Comparison of ENCODE assay signal across 1 cellular context in the genomic region with DNA sequence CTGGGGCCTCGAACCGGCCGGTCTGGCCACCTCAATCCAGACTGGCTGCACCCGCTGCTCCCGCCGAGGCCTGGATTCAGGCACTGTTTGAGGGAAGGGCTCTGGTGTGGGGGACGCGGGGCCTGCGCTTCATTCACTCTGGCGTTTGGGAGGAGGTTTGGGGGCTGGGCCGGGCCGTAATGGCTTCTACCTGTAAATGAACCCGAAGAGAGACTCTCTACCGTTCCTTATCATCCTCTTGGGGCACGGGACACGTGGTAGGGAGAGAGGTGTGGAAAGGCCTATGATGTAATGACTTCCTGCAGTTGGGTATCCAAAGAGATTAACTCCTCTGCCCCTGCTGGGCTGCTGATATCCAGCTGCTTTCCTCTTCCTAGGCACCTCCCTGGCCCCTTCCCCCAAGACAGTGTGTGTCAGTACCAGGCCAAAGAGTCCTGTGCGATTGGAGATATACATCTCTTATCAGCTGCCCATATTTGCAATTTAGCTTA.
A peak's percentile ranks its signal among the peaks of the same experiment; 100 is the strongest.
TF ChIP-seq lines count a peak whose summit lies in the region.

No MANE protein-coding gene starts in this region.

TF ChIP-seq in WTC11, 78 proteins besides CTCF, POLR2A, EP300 and RAD21 (continued from another document and continues in another):
- TF ChIP-seq ARID4B (CRISPR knock-in tag; IDR thresholded peaks at IDR 0.05; ENCODE audit: borderline replicate concordance) (peak; percentile 74; the same call in 1 of the 2 replicates), PREB (CRISPR knock-in tag; IDR thresholded peaks at IDR 0.05; ENCODE audit: borderline replicate concordance) (0 out of 2 replicates have a peak, but pooled peaks have one; percentile 59), ATF1 (CRISPR knock-in tag; IDR thresholded peaks at IDR 0.05) (no peak), CREM (CRISPR knock-in tag; IDR thresholded peaks at IDR 0.05) (peak; percentile 57; the same call in 1 of the 2 replicates), SOX15 (CRISPR knock-in tag; IDR thresholded peaks at IDR 0.05) (no peak), ZNF281 (CRISPR knock-in tag; IDR thresholded peaks at IDR 0.05) (peak; percentile 58; the same call in 1 of the 2 replicates), ZNF416 (CRISPR knock-in tag; IDR thresholded peaks at IDR 0.05) (no peak), SP1 (CRISPR knock-in tag; conservative IDR thresholded peaks at IDR 0.05) (peak; percentile 69; the same call in 1 of the 2 replicates), NFYB (CRISPR knock-in tag; conservative IDR thresholded peaks at IDR 0.05; ENCODE audit: low read depth) (no peak), ZNF671 (CRISPR knock-in tag; IDR thresholded peaks at IDR 0.05) (no peak), TEAD1 (CRISPR knock-in tag; IDR thresholded peaks at IDR 0.05) (peak; percentile 82), GRHL2 (CRISPR knock-in tag; IDR thresholded peaks at IDR 0.05; ENCODE audit: insufficient replicate concordance, severe bottlenecking) (no peak), KAT7 (CRISPR knock-in tag; IDR thresholded peaks at IDR 0.05; ENCODE audit: borderline replicate concordance) (peak; percentile 75; the same call in 1 of the 2 replicates), NFE2L1 (CRISPR knock-in tag; IDR thresholded peaks at IDR 0.05) (peak; percentile 48; the same call in 1 of the 2 replicates), NFATC4 (CRISPR knock-in tag; IDR thresholded peaks at IDR 0.05) (no peak), USF1 (CRISPR knock-in tag; IDR thresholded peaks at IDR 0.05) (peak; percentile 92), GABPB1 (CRISPR knock-in tag; IDR thresholded peaks at IDR 0.05) (peak; percentile 96), FOXK1 (CRISPR knock-in tag; IDR thresholded peaks at IDR 0.05) (peak; percentile 84; the same call in 1 of the 2 replicates), ZNF138 (CRISPR knock-in tag; conservative IDR thresholded peaks at IDR 0.05) (no peak), STAT6 (CRISPR knock-in tag; conservative IDR thresholded peaks at IDR 0.05; ENCODE audit: low read depth) (no peak), OVOL2 (CRISPR knock-in tag; IDR thresholded peaks at IDR 0.05; ENCODE audit: borderline replicate concordance) (no peak), MAX (CRISPR knock-in tag; IDR thresholded peaks at IDR 0.05) (peak; percentile 95), TEAD4 (CRISPR knock-in tag; IDR thresholded peaks at IDR 0.05) (no peak), ZBTB21 (CRISPR knock-in tag; IDR thresholded peaks at IDR 0.05; ENCODE audit: borderline replicate concordance) (peak; percentile 90)
- TF ChIP-seq, protein P1, sequence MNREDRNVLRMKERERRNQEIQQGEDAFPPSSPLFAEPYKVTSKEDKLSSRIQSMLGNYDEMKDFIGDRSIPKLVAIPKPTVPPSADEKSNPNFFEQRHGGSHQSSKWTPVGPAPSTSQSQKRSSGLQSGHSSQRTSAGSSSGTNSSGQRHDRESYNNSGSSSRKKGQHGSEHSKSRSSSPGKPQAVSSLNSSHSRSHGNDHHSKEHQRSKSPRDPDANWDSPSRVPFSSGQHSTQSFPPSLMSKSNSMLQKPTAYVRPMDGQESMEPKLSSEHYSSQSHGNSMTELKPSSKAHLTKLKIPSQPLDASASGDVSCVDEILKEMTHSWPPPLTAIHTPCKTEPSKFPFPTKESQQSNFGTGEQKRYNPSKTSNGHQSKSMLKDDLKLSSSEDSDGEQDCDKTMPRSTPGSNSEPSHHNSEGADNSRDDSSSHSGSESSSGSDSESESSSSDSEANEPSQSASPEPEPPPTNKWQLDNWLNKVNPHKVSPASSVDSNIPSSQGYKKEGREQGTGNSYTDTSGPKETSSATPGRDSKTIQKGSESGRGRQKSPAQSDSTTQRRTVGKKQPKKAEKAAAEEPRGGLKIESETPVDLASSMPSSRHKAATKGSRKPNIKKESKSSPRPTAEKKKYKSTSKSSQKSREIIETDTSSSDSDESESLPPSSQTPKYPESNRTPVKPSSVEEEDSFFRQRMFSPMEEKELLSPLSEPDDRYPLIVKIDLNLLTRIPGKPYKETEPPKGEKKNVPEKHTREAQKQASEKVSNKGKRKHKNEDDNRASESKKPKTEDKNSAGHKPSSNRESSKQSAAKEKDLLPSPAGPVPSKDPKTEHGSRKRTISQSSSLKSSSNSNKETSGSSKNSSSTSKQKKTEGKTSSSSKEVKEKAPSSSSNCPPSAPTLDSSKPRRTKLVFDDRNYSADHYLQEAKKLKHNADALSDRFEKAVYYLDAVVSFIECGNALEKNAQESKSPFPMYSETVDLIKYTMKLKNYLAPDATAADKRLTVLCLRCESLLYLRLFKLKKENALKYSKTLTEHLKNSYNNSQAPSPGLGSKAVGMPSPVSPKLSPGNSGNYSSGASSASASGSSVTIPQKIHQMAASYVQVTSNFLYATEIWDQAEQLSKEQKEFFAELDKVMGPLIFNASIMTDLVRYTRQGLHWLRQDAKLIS (CRISPR knock-in tag; IDR thresholded peaks at IDR 0.05; ENCODE audit: borderline replicate concordance): no peak
- TF ChIP-seq, protein P2, sequence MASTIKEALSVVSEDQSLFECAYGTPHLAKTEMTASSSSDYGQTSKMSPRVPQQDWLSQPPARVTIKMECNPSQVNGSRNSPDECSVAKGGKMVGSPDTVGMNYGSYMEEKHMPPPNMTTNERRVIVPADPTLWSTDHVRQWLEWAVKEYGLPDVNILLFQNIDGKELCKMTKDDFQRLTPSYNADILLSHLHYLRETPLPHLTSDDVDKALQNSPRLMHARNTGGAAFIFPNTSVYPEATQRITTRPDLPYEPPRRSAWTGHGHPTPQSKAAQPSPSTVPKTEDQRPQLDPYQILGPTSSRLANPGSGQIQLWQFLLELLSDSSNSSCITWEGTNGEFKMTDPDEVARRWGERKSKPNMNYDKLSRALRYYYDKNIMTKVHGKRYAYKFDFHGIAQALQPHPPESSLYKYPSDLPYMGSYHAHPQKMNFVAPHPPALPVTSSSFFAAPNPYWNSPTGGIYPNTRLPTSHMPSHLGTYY (CRISPR knock-in tag; IDR thresholded peaks at IDR 0.05): no peak
- TF ChIP-seq, protein P3, sequence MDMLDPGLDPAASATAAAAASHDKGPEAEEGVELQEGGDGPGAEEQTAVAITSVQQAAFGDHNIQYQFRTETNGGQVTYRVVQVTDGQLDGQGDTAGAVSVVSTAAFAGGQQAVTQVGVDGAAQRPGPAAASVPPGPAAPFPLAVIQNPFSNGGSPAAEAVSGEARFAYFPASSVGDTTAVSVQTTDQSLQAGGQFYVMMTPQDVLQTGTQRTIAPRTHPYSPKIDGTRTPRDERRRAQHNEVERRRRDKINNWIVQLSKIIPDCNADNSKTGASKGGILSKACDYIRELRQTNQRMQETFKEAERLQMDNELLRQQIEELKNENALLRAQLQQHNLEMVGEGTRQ (CRISPR knock-in tag; IDR thresholded peaks at IDR 0.05): peak; percentile 88
- TF ChIP-seq, protein P4, sequence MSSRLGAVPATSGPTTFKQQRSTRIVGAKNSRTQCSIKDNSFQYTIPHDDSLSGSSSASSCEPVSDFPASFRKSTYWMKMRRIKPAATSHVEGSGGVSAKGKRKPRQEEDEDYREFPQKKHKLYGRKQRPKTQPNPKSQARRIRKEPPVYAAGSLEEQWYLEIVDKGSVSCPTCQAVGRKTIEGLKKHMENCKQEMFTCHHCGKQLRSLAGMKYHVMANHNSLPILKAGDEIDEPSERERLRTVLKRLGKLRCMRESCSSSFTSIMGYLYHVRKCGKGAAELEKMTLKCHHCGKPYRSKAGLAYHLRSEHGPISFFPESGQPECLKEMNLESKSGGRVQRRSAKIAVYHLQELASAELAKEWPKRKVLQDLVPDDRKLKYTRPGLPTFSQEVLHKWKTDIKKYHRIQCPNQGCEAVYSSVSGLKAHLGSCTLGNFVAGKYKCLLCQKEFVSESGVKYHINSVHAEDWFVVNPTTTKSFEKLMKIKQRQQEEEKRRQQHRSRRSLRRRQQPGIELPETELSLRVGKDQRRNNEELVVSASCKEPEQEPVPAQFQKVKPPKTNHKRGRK (CRISPR knock-in tag; IDR thresholded peaks at IDR 0.05; ENCODE audit: borderline replicate concordance): no peak
- TF ChIP-seq, protein P5, sequence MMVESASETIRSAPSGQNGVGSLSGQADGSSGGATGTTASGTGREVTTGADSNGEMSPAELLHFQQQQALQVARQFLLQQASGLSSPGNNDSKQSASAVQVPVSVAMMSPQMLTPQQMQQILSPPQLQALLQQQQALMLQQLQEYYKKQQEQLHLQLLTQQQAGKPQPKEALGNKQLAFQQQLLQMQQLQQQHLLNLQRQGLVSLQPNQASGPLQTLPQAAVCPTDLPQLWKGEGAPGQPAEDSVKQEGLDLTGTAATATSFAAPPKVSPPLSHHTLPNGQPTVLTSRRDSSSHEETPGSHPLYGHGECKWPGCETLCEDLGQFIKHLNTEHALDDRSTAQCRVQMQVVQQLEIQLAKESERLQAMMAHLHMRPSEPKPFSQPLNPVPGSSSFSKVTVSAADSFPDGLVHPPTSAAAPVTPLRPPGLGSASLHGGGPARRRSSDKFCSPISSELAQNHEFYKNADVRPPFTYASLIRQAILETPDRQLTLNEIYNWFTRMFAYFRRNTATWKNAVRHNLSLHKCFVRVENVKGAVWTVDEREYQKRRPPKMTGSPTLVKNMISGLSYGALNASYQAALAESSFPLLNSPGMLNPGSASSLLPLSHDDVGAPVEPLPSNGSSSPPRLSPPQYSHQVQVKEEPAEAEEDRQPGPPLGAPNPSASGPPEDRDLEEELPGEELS (CRISPR knock-in tag; IDR thresholded peaks at IDR 0.05): peak; percentile 85; the same call in 1 of the 2 replicates
